In the genomic region with DNA sequence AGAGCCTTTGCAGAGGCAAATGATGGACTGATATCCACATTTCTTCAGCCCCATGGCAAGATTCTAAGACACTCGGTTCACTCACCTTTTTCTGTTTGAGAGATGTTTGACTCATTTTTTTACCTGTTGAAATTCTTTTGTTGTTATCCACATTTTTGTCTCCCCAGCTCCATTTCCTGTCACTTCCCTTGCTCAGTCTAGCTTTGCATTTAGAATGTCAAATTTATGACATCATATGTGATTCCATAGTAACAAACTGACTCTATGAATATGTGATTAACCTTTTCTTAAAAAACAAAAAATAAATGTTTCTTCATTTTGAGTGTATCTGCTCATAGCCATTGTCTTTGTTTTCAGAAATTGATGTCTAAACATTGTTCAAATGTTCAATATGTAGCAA, we compare ENCODE assay signal across 26 cellular contexts. TPM values are rescaled to one million over a fixed set of nuclear protein-coding genes. Genes with fewer than 3 reads are reported as not detected.
"Had no signal": no experiment of that assay in that cellular context is flagged by ENCODE, and none has a peak within 500 bp of the region (broad histone marks: within the 10 kb centered on the region; RNA-seq: fewer than 3 reads in every experiment).

A gene (minus strand): TSS at position 216 of the 400 bp plus-strand sequence. CDS start 101 bp downstream, at position 115.

- ATAC-seq: K562 had no signal

- H3K27ac ChIP-seq: KMS-11, PC-9, Peyer's patch, SJSA1, SK-N-MC had no signal

- H3K9ac ChIP-seq: KMS-11 had no signal

- H3K4me2 ChIP-seq: KMS-11, PC-9 had no signal

- H3K27me3 ChIP-seq: Peyer's patch, SJSA1 had no signal

- H3K36me3 ChIP-seq: Peyer's patch, SJSA1 had no signal

- H3K4me3 ChIP-seq: K562, PC-9, Peyer's patch, SJSA1, SK-N-MC had no signal

- FAIRE-seq: K562 had no signal

- H2AFZ ChIP-seq: PC-9 had no signal

- H3K9me3 ChIP-seq: Peyer's patch, SJSA1 had no signal

- DNase-seq: Kasumi-1, MM.1S, NCI-H1092 treated with DMSO at 0.1 percent for 48 hours, NCI-H1436, NCI-H187, NCI-H2029, NCI-H2081 treated with DMSO at 0.1 percent for 48 hours, NCI-H2171, NCI-H226, NCI-H446, NCI-H510A, NCI-H524 treated with DMSO at 0.1 percent for 48 hours, NCI-H69, NCI-H774, PC-9, Peyer's patch, Right ventricle myocardium superior, SIG-M5 had no signal

- H3K4me1 ChIP-seq: Peyer's patch, SJSA1 had no signal

RNA-seq across cellular contexts. Expression of the gene that starts here (rescaled TPM):
- total RNA-seq: HT1080, K562, M059J, OCI-LY7, PC-9, Peyer's patch, Right ventricle myocardium superior, RPMI7951, SJSA1 had no signal
